26 cellular contexts compared by ENCODE assay signal in the genomic region with DNA sequence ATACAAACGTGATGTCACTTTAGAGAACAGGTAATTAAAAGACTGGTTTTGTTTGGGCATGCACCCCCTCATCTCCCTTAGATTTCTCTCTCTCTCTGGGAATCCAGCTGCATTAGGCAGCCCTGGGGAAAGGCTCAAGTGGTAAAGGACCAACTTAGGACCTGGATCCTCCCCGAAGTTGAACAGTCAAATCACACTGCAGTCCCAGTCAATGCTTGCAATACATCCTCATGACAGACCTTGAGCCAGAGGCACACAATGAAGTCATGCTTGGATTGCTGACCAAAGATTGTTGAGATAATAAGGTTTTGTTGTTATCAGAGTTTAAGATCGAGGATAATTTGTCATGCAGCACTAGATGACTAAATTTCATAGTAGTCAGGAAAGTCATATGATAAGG.
"Had no signal": no experiment of that assay in that cellular context is flagged by ENCODE, and none has a peak within 500 bp of the region (broad histone marks: within the 10 kb centered on the region; RNA-seq: fewer than 3 reads in every experiment).

No MANE protein-coding gene starts in this region.

- H3K9me3 ChIP-seq: ovary, prostate gland, sigmoid colon, suprapubic skin, thoracic aorta, tibial artery, upper lobe of right lung had no signal

- H3K4me3 ChIP-seq: left ventricle myocardium inferior, lung, neural progenitor cell, ovary, prostate gland, sigmoid colon, spleen, suprapubic skin, thoracic aorta, tibial artery, upper lobe of right lung had no signal

- H2AFZ ChIP-seq: neural progenitor cell had no signal

- H3K27ac ChIP-seq: left ventricle myocardium inferior, neural progenitor cell, ovary, prostate gland, sigmoid colon, spleen, suprapubic skin, thoracic aorta, tibial artery, upper lobe of right lung had no signal

- H3K4me1 ChIP-seq: left ventricle myocardium inferior, neural progenitor cell, prostate gland, sigmoid colon, spleen, suprapubic skin, tibial artery, upper lobe of right lung had no signal

- DNase-seq: hippocampal formation; left colon; left ventricle myocardium inferior; mesendoderm; naive B cell; natural killer cell; nephron progenitor cell; ovary; posterior cingulate gyrus; retina; right cardiac atrium; sigmoid colon; small intestine; spleen; stimulated activated CD4-positive, alpha-beta T cell treated with anti-CD3 and anti-CD28 coated beads, Interleukin-4, amount 100 ng/mL, for 24 hours; stimulated activated naive CD4-positive, alpha-beta T cell; tibial artery; upper lobe of right lung had no signal

- ATAC-seq: left colon; natural killer cell; right cardiac atrium; stimulated activated effector memory CD8-positive, alpha-beta T cell treated with anti-CD3 and anti-CD28 coated beads, Interleukin-12 subunit alpha, Interleukin-12 subunit beta, amount 100 ng/mL, for 72 hours; upper lobe of right lung had no signal

- FAIRE-seq: keratinocyte, urothelium cell line had no signal

- H3K27me3 ChIP-seq: neural progenitor cell, ovary, sigmoid colon, spleen, suprapubic skin, tibial artery, upper lobe of right lung had no signal

- H3K36me3 ChIP-seq: left ventricle myocardium inferior, neural progenitor cell, ovary, prostate gland, sigmoid colon, spleen, suprapubic skin, thoracic aorta, tibial artery, upper lobe of right lung had no signal

- H3K9ac ChIP-seq: neural progenitor cell had no signal

- H3K4me2 ChIP-seq: neural progenitor cell had no signal
